ENCODE assay signal across 12 cellular contexts in the genomic region with DNA sequence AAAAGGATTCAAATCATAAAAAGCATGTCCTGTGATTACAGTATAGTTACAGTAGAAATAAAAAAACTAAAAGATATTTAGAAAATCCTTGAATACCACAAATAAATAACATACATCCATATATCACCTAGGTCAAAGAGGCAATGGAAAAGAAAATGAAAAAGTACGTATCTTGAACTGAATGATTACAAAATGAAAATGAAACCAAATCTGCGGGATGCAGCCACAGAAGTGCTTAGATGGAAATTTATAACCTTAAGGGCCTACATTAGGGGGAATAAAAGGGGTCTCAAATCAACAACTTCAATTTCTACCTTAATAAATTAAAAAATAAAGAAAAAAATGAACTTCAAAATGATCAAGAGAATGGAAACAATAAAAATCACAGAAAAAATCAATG.
DNase-seq lines count a peak whose midpoint lies in the region; ATAC-seq, FAIRE-seq and TF ChIP-seq lines count a peak whose summit lies in the region.
"Had no signal": no experiment of that assay in that cellular context is flagged by ENCODE, and none has a peak within 500 bp of the region (broad histone marks: within the 10 kb centered on the region; RNA-seq: fewer than 3 reads in every experiment).

No MANE protein-coding gene starts in this region.

- no peaks in the 10 kb centered on the region for H3K27me3 ChIP-seq in CD8-positive, alpha-beta memory T cell (ENCODE audit: insufficient read depth, low read length, poor library complexity, severe bottlenecking)
- no peaks in the 10 kb centered on the region for H3K27me3 ChIP-seq in aorta (ENCODE audit: control insufficient read depth in 1 of 2, insufficient read depth in 2 of 2, low read length in 1 of 2)

- no peaks in the 10 kb centered on the region for H3K9me3 ChIP-seq in A549
- no peaks in the 10 kb centered on the region for H3K9me3 ChIP-seq in CD8-positive, alpha-beta memory T cell (ENCODE audit: low read length)
- no peaks in the 10 kb centered on the region for H3K9me3 ChIP-seq in T-helper 17 cell (ENCODE audit: control insufficient read depth, low read length, poor library complexity, severe bottlenecking)
- H3K9me3 ChIP-seq in aorta (ENCODE audit: control insufficient read depth, low read length) = no peaks in the 10 kb centered on the region
- no peaks in the 10 kb centered on the region for H3K9me3 ChIP-seq in kidney (ENCODE audit: control insufficient read depth in 1 of 2, low read length in 2 of 2)

- no peak for ATAC-seq in A549
- ATAC-seq in T-helper 17 cell = no peak
- ATAC-seq in memory B cell (ENCODE audit: low read depth) = no peak
- no peak for ATAC-seq in aorta (ENCODE audit: low FRiP score)

- H3K9me3 Mint-ChIP-seq in CD8-positive, alpha-beta memory T cell = no peaks in the 10 kb centered on the region
- H3K9me3 Mint-ChIP-seq in memory B cell = no peaks in the 10 kb centered on the region

- WGBS in A549 (ENCODE audit: missing lambda C conversion rate) = 3% methylated on average over 2 of the region's 2 CpGs
- WGBS in aorta, 2 donors = 89 to 94% methylated on average over 2 of the region's 2 CpGs

- TF ChIP-seq CTCF in A549 (IDR thresholded peaks at IDR 0.05) = no peak
- TF ChIP-seq CTCF in kidney (IDR thresholded peaks at IDR 0.05; ENCODE audit: borderline replicate concordance, extremely low read depth, insufficient read depth) = no peak

- H3K36me3 Mint-ChIP-seq in CD8-positive, alpha-beta memory T cell = no peaks in the 10 kb centered on the region
- H3K36me3 Mint-ChIP-seq in T-helper 17 cell (ENCODE audit: low read depth) = no peaks in the 10 kb centered on the region
- no peaks in the 10 kb centered on the region for H3K36me3 Mint-ChIP-seq in memory B cell

- H3K4me1 ChIP-seq in A549 (no peaks in the 10 kb centered on the region), aorta (ENCODE audit: control insufficient read depth in 1 of 2, insufficient read depth in 2 of 2, low read length in 2 of 2) (no peaks in the 10 kb centered on the region), kidney (ENCODE audit: control insufficient read depth in 1 of 2, insufficient read depth in 1 of 2, low read depth in 1 of 2, low read length in 2 of 2) (no peaks in the 10 kb centered on the region)
- H3K4me1 ChIP-seq in CD8-positive, alpha-beta memory T cell (ENCODE audit: insufficient read depth, low read length) = no peaks in the 10 kb centered on the region

- H3K27ac ChIP-seq in A549 (no peak overlapping the region), aorta (ENCODE audit: low read depth in 1 of 2, low read length in 2 of 2) (no peak overlapping the region), kidney (ENCODE audit: low read depth in 2 of 2, low read length in 2 of 2) (no peak overlapping the region)
- no peak overlapping the region for H3K27ac ChIP-seq in CD8-positive, alpha-beta memory T cell (ENCODE audit: low read depth, low read length)

- no peaks in the 10 kb centered on the region for H3K36me3 ChIP-seq in CD8-positive, alpha-beta memory T cell (ENCODE audit: insufficient read depth, low read length)
- no peaks in the 10 kb centered on the region for H3K36me3 ChIP-seq in aorta (ENCODE audit: control insufficient read depth in 1 of 2, insufficient read depth in 2 of 2, low read length in 1 of 2)
- H3K36me3 ChIP-seq in kidney (ENCODE audit: control insufficient read depth in 1 of 2, insufficient read depth in 2 of 2, low read length in 2 of 2) = no peaks in the 10 kb centered on the region

- FAIRE-seq in A549 (lab: Jason Lieb, UNC) (no peak), kidney (lab: Jason Lieb, UNC) (no peak)
- FAIRE-seq: GM12891 had no signal

- H3K4me3 Mint-ChIP-seq in CD8-positive, alpha-beta memory T cell = peak overlapping the region; percentile 34 to 86 (median 81)
- peak overlapping the region; percentile 64 for H3K4me3 Mint-ChIP-seq in T-helper 17 cell
- peak overlapping the region; percentile 48 for H3K4me3 Mint-ChIP-seq in memory B cell

- H3K4me1 Mint-ChIP-seq in CD8-positive, alpha-beta memory T cell = peaks cover 9 to 18% (median 13%) of the 10 kb centered on the region in 3 donors
- peaks cover 5% of the 10 kb centered on the region for H3K4me1 Mint-ChIP-seq in T-helper 17 cell
- H3K4me1 Mint-ChIP-seq in memory B cell = peaks cover 7% of the 10 kb centered on the region

- DNase-seq in A549 (ENCODE audit: low read depth in 1 of 2, low spot score in 1 of 2) (no peak), T-helper 17 cell (no peak), memory B cell (ENCODE audit: low spot score in 2 of 2) (no peak), aorta (no peak), kidney (no peak), NCI-H82 treated with DMSO at 0.1 percent for 48 hours (lab: John Stamatoyannopoulos, UW; ENCODE audit: unreplicated experiment) (no peak)
- DNase-seq in CD8-positive, alpha-beta memory T cell = peak in 1 of 5 donors; percentile 0
- no peak for DNase-seq in stimulated activated CD4-positive, alpha-beta T cell treated with anti-CD3 and anti-CD28 coated beads, Interleukin-4, amount 100 ng/mL, for 24 hours
- DNase-seq: activated naive CD4-positive, alpha-beta T cell; effector CD4-positive, alpha-beta T cell; NCI-H1417 treated with DMSO at 0.1 percent for 48 hours had no signal

- POLR2A ChIA-PET in A549 (lab: Yijun Ruan, JAX) = no interaction called here
- POLR2A ChIA-PET in CD8-positive, alpha-beta memory T cell (lab: Charles Lee) = no interaction called here

- H3K4me3 ChIP-seq in A549 (no peak overlapping the region), aorta (ENCODE audit: low read length in 2 of 2) (no peak overlapping the region), kidney (ENCODE audit: low read length in 2 of 2) (no peak overlapping the region)
- peak overlapping the region; percentile 34 for H3K4me3 ChIP-seq in CD8-positive, alpha-beta memory T cell (ENCODE audit: low read length)

- H3K27me3 Mint-ChIP-seq in CD8-positive, alpha-beta memory T cell = no peaks in the 10 kb centered on the region
- H3K27me3 Mint-ChIP-seq in T-helper 17 cell (no peaks in the 10 kb centered on the region), memory B cell (no peaks in the 10 kb centered on the region)

- no peak for TF ChIP-seq POLR2A in A549 (IDR thresholded peaks at IDR 0.05; ENCODE audit: low read length)

- intact Hi-C loops in aorta (cut with DNase I) (no loop called here), kidney (cut with DNase I) (no loop called here)

- H3K27ac Mint-ChIP-seq in CD8-positive, alpha-beta memory T cell = peak overlapping the region in 5 of 8 donors; percentile 36 to 87 (median 70)
- H3K27ac Mint-ChIP-seq in T-helper 17 cell (peak overlapping the region; percentile 75), memory B cell (peak overlapping the region; percentile 48)

- peak overlapping the region; percentile 18; the same call in 1 of the 3 replicates for H3K4me2 ChIP-seq in A549

- no peak for TF ChIP-seq EP300 in A549 (IDR thresholded peaks at IDR 0.05)

- CTCF ChIA-PET in A549 (lab: Yijun Ruan, JAX) = no interaction called here
- CTCF ChIA-PET in CD8-positive, alpha-beta memory T cell (lab: Charles Lee) = no interaction called here

- no peak overlapping the region for H3K9ac ChIP-seq in kidney (ENCODE audit: low read length in 2 of 2)

- no peak for TF ChIP-seq RAD21 in A549 (conservative IDR thresholded peaks at IDR 0.05 in 1 of 2, IDR thresholded peaks at IDR 0.05 in 1 of 2)

TF ChIP-seq in A549, 52 proteins besides CTCF, POLR2A, EP300 and RAD21:
- no peak for TF ChIP-seq CBX8 (IDR thresholded peaks at IDR 0.05)
